In the genomic region with DNA sequence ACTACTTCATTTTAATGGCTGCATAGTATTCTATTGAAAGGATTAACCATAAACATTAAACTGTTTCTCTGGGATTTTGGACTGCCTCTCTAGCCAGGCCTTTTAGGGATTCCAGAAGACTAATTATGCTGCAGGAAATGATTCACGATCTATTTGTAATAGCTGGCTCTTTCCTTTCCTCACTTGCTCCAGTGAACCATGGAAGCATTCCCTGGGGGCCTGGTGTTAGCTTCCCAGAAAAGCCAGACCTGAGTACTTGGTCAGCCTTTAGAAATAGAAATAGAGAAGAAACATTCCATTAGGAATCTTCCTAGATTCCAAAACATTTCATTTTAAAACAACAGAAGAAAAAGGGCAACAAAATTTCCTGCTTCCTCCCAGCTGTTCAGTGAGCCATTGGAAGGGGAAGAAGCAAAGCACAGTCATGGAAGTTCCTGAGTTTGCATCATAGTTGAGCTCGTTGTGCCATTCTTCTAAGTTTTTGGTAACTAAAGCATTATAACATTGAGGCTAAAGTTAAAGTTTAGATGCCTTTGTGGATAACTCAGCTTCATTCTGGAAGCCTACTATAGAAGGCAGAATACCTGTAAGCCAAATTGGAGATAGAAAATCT, we compare ENCODE assay signal across 14 cellular contexts.
DNase-seq lines count a peak whose midpoint lies in the region; TF ChIP-seq lines count a peak whose summit lies in the region.
"Had no signal": no experiment of that assay in that cellular context is flagged by ENCODE, and none has a peak within 500 bp of the region (broad histone marks: within the 10 kb centered on the region; RNA-seq: fewer than 3 reads in every experiment).

No MANE protein-coding gene starts in this region.

- no peak overlapping the region for H2BK5ac ChIP-seq in mesenchymal stem cell (ENCODE audit: low read depth, low read length, poor library complexity, severe bottlenecking)

- H3K4me2 ChIP-seq in mesenchymal stem cell (ENCODE audit: low read length, poor library complexity, severe bottlenecking) = no peak overlapping the region

- no peak overlapping the region for H3K18ac ChIP-seq in mesenchymal stem cell (ENCODE audit: low read depth in 1 of 2, low read length in 2 of 2)

- no peak for TF ChIP-seq CTCF in AG09319 (IDR thresholded peaks at IDR 0.05; ENCODE audit: low read depth, low read length)
- TF ChIP-seq CTCF in lower leg skin (IDR thresholded peaks at IDR 0.05) = no peak
- TF ChIP-seq CTCF in GM20000 (IDR thresholded peaks at IDR 0.05; ENCODE audit: extremely low read depth, missing control alignments) = no peak

- peaks cover 4% of the 10 kb centered on the region for H3K4me1 ChIP-seq in mesenchymal stem cell (ENCODE audit: control insufficient read depth, insufficient read depth, low read depth, low read length)

- peak overlapping the region; percentile 39 for H3K9ac ChIP-seq in mesenchymal stem cell (ENCODE audit: low read length)

- no peaks in the 10 kb centered on the region for H3K79me1 ChIP-seq in mesenchymal stem cell (replicated peaks; ENCODE audit: low read length, poor library complexity, severe bottlenecking)

- H3K27me3 ChIP-seq in MG63 (no peaks in the 10 kb centered on the region), mesenchymal stem cell (ENCODE audit: control insufficient read depth in 1 of 2, insufficient read depth in 1 of 2, low read length in 2 of 2) (no peaks in the 10 kb centered on the region)

- H4K91ac ChIP-seq in mesenchymal stem cell (ENCODE audit: low read length) = no peak overlapping the region

- no peak overlapping the region for H3K4ac ChIP-seq in mesenchymal stem cell (ENCODE audit: low read depth in 1 of 2, low read length in 2 of 2)

- no peak overlapping the region for H2BK15ac ChIP-seq in mesenchymal stem cell (ENCODE audit: low read depth, poor library complexity, severe bottlenecking)

- peak overlapping the region; percentile 86 for H3K27ac ChIP-seq in mesenchymal stem cell (ENCODE audit: low read length, poor library complexity, severe bottlenecking)

- H2BK12ac ChIP-seq in mesenchymal stem cell (ENCODE audit: low read length in 2 of 2) = peak overlapping the region in 1 of 2 experiments; percentile 48

- TF ChIP-seq POLR2A in lower leg skin (IDR thresholded peaks at IDR 0.05) = no peak

- H2BK120ac ChIP-seq in mesenchymal stem cell (ENCODE audit: low read depth, low read length) = no peak overlapping the region

- H2AK5ac ChIP-seq in mesenchymal stem cell (ENCODE audit: low read length, severe bottlenecking) = no peak overlapping the region

- no peak overlapping the region for H3K4me3 ChIP-seq in MG63
- no peak overlapping the region for H3K4me3 ChIP-seq in mesenchymal stem cell (ENCODE audit: insufficient read depth in 1 of 2, low read depth in 1 of 2, low read length in 2 of 2)
- H3K4me3 ChIP-seq in lower leg skin (ENCODE audit: low read depth, poor library complexity, severe bottlenecking) = no peak overlapping the region

- H4K8ac ChIP-seq in mesenchymal stem cell (ENCODE audit: low read length) = no peak overlapping the region

- H3K36me3 ChIP-seq in MG63 (no peaks in the 10 kb centered on the region), mesenchymal stem cell (ENCODE audit: control insufficient read depth in 1 of 2, insufficient read depth in 2 of 2, low read depth in 1 of 2, low read length in 2 of 2) (no peaks in the 10 kb centered on the region)

- intact Hi-C loops in lower leg skin (cut with DNase I; ENCODE audit: low total_unique reads) = no loop called here

- H3K9me3 ChIP-seq in MG63 (no peaks in the 10 kb centered on the region), mesenchymal stem cell (ENCODE audit: control insufficient read depth, low read length) (no peaks in the 10 kb centered on the region)

- no peak overlapping the region for H3K14ac ChIP-seq in mesenchymal stem cell (ENCODE audit: low read length in 2 of 2)

- no peak overlapping the region for H2AFZ ChIP-seq in mesenchymal stem cell (ENCODE audit: low read depth, low read length)

- DNase-seq in AG09319 (ENCODE audit: extremely low read depth, low read depth) (peak; percentile 66), MG63 (peak; percentile 63), dermis microvascular lymphatic vessel endothelial cell (ENCODE audit: low read depth in 2 of 2) (peak; percentile 39 to 78), mesenchymal stem cell (peak; percentile 85), SKM-1 (lab: John Stamatoyannopoulos, UW; ENCODE audit: unreplicated experiment) (no peak), foreskin melanocyte (no peak), lower leg skin (ENCODE audit: low spot score in 2 of 2) (no peak), GM20000 (ENCODE audit: low spot score) (no peak)
- DNase-seq: activated CD4-positive, alpha-beta T cell treated with anti-CD3 and anti-CD28 coated beads, Interleukin-2, amount 10 ng/mL, durations not matched to agents 7 days and 5 days; CD4-positive, alpha-beta T cell; effector memory CD4-positive, alpha-beta T cell; immature natural killer cell; nucleus accumbens; substantia nigra had no signal

- WGBS in mesenchymal stem cell = 13% methylated on average over 2 of the region's 2 CpGs
- WGBS in lower leg skin, 2 donors = 43 to 47% methylated on average over 2 of the region's 2 CpGs

- H3K23ac ChIP-seq in mesenchymal stem cell (ENCODE audit: low read length in 2 of 2) = no peak overlapping the region

Comparison
In these comparisons a context has a peak if more than half of its experiments do, and no peak if none do; other contexts are left out.
1. DNase-seq: peak in AG09319 (single experiment), MG63 (single experiment), dermis microvascular lymphatic vessel endothelial cell (2 of 2) and mesenchymal stem cell (single experiment); none in SKM-1 (single experiment), foreskin melanocyte (single experiment), lower leg skin (0 of 2) and GM20000 (single experiment).